Comparison of ENCODE assay signal across 8 cellular contexts in genomic region chr3:157174616-157175498, GRCh38. TPM values are rescaled to one million over a fixed set of nuclear protein-coding genes. Genes with fewer than 3 reads are reported as not detected.
A peak's percentile ranks its signal among the peaks of the same experiment; 100 is the strongest.
DNase-seq lines count a peak whose midpoint lies in the region; ATAC-seq and TF ChIP-seq lines count a peak whose summit lies in the region.

No MANE protein-coding gene starts in this region.

- no peak overlapping the region for H4K91ac ChIP-seq in H9 (ENCODE audit: insufficient read length, low read depth, low read length)

- H3K23ac ChIP-seq in H9 (ENCODE audit: insufficient read length, low read depth, low read length): no peak overlapping the region

- H3K9me3 Mint-ChIP-seq in H9 (peaks cover 18 to 26% of the 10 kb centered on the region in 2 experiments), natural killer cell (no peaks in the 10 kb centered on the region)

- peak; percentile 90 for TF ChIP-seq POLR2A in Raji (IDR thresholded peaks at IDR 0.05; ENCODE audit: insufficient read depth, low read depth, low read length)

- no peak overlapping the region for H4K8ac ChIP-seq in H9 (replicated peaks; ENCODE audit: insufficient read length, low read depth, low read length)

- H2AK5ac ChIP-seq in H9 (ENCODE audit: insufficient read length, low read length): no peak overlapping the region

- H2AFZ ChIP-seq in H9 (ENCODE audit: low read length): peak overlapping the region; percentile 60

- peak overlapping the region; percentile 36 for H4K5ac ChIP-seq in H9 (ENCODE audit: insufficient read length, low read depth, low read length)

- H3K9me3 ChIP-seq in ES-I3 (ENCODE audit: control insufficient read depth, insufficient read depth, low read length): no peaks in the 10 kb centered on the region
- H3K9me3 ChIP-seq in H9 (ENCODE audit: control insufficient read depth, low read depth, low read length): no peaks in the 10 kb centered on the region

- peak overlapping the region; percentile 91 for H3K4me3 ChIP-seq in fibroblast of pulmonary artery (replicated peaks; ENCODE audit: low read depth, low read length)

- H3K9ac ChIP-seq in ES-I3 (ENCODE audit: low read depth, low read length) (peak overlapping the region; percentile 57), H9 (ENCODE audit: extremely low read depth, insufficient read length, low read length) (peak overlapping the region; percentile 82)

- H3K23me2 ChIP-seq in H9 (ENCODE audit: insufficient read length, low read depth, low read length, poor library complexity, severe bottlenecking): peaks cover 17% of the 10 kb centered on the region

- peak overlapping the region; percentile 97 for H3K18ac ChIP-seq in H9 (ENCODE audit: insufficient read length, low read depth, low read length)

- no peak overlapping the region for H3T11ph ChIP-seq in H9 (ENCODE audit: low read length)

- H3K36me3 ChIP-seq in ES-I3 (ENCODE audit: insufficient read depth, low read length): no peaks in the 10 kb centered on the region

- H3K27me3 Mint-ChIP-seq in H9 (ENCODE audit: low read depth) (peaks cover 7% of the 10 kb centered on the region; the same call in 1 of the 2 replicates), natural killer cell (ENCODE audit: low read depth in 2 of 2) (peaks cover 9 to 10% of the 10 kb centered on the region in 2 donors)

- H3K4me1 Mint-ChIP-seq in H9 (peaks cover 12% of the 10 kb centered on the region in 2 experiments), natural killer cell (peaks cover 21% of the 10 kb centered on the region in 2 donors)

- H3K79me1 ChIP-seq in H9 (ENCODE audit: insufficient read depth, low read depth, low read length, poor library complexity, severe bottlenecking): no peaks in the 10 kb centered on the region

- H3K14ac ChIP-seq in H9 (ENCODE audit: insufficient read depth, low read length): peak overlapping the region; percentile 97; the same call in 1 of the 2 replicates

- H3K4me1 ChIP-seq in ES-I3 (ENCODE audit: insufficient read depth, low read length) (no peaks in the 10 kb centered on the region), H9 (ENCODE audit: insufficient read depth, low read length) (no peaks in the 10 kb centered on the region)

- H3K79me2 ChIP-seq in H9 (ENCODE audit: insufficient read depth, low read length): 0 out of 2 replicates have a peak, but pooled peaks cover 1% of the 10 kb centered on the region

- intact Hi-C loops in natural killer cell (cut with micrococcal nuclease): loop anchor here (1.0 to 5.0 kb wide), 4 partner anchors 15 to 1323 kb away; partner anchors contain the start of genes CCNL1, SLC33A1 and SSR3

- no peak for TF ChIP-seq CTCF in H9 (conservative IDR thresholded peaks at IDR 0.05)
- TF ChIP-seq CTCF in fibroblast of pulmonary artery (IDR thresholded peaks at IDR 0.05; ENCODE audit: low read length, missing control alignments): no peak
- TF ChIP-seq CTCF in natural killer cell (IDR thresholded peaks at IDR 0.05): no peak

- H2BK12ac ChIP-seq in H9 (ENCODE audit: insufficient read length, low read depth, low read length): no peak overlapping the region

- peak overlapping the region; percentile 97 for H3K4me2 ChIP-seq in H9 (ENCODE audit: insufficient read depth, insufficient read length, low read length)

- ATAC-seq in natural killer cell: peak; percentile 93 to 98 (median 93)

- no peak overlapping the region for H2BK15ac ChIP-seq in H9 (ENCODE audit: low read depth, low read length)

- no peaks in the 10 kb centered on the region for H4K20me1 ChIP-seq in H9 (ENCODE audit: control insufficient read depth, insufficient read depth, insufficient read length)

- H2BK120ac ChIP-seq in H9 (ENCODE audit: low read depth, low read length, poor library complexity, severe bottlenecking): peak overlapping the region; percentile 93

- no peak overlapping the region for H2BK20ac ChIP-seq in H9 (ENCODE audit: low read depth, low read length, poor library complexity, severe bottlenecking)

- peaks cover 22 to 36% (median 23%) of the 10 kb centered on the region in 3 experiments for H3K36me3 Mint-ChIP-seq in H9 (ENCODE audit: insufficient read depth in 1 of 3, low read depth in 3 of 3)
- H3K36me3 Mint-ChIP-seq in natural killer cell: no peaks in the 10 kb centered on the region

- DNase-seq in H9: peak; percentile 99
- DNase-seq in M059J (ENCODE audit: low read depth): peak; percentile 100
- peak; percentile 99 for DNase-seq in activated effector memory CD4-positive, alpha-beta T cell treated with anti-CD3 and anti-CD28 coated beads, Interleukin-2, amount 50 U/mL, for 16 hours
- DNase-seq in fibroblast of pulmonary artery (ENCODE audit: low read depth): peak; percentile 100
- peak; percentile 94 for DNase-seq in natural killer cell
- DNase-seq in stimulated activated naive CD4-positive, alpha-beta T cell (lab: John Stamatoyannopoulos, UW): peak; percentile 93 to 99 (median 98)

- H3K4ac ChIP-seq in H9 (ENCODE audit: low read depth, low read length): peak overlapping the region; percentile 36; the same call in 1 of the 2 replicates

- H3K27ac Mint-ChIP-seq in H9 (peak overlapping the region; percentile 96 to 98 (median 98)), natural killer cell (peak overlapping the region; percentile 94 to 100)

- peak overlapping the region; percentile 32 for H2BK5ac ChIP-seq in H9 (ENCODE audit: insufficient read length, low read length)

- peak overlapping the region; percentile 83 for H3K27ac ChIP-seq in H9 (ENCODE audit: insufficient read length, low read depth, low read length)

- no CpG with 5 or more reads among the region's 63 CpGs for WGBS in H9 (ENCODE audit: extremely low coverage, insufficient read length, low lambda C conversion rate)

- H3K27me3 ChIP-seq in H9 (ENCODE audit: insufficient read depth, low read length): no peaks in the 10 kb centered on the region

- H3K4me3 Mint-ChIP-seq in H9 (peak overlapping the region; percentile 87 to 91), natural killer cell (peak overlapping the region; percentile 94)

- no peak overlapping the region for H3K56ac ChIP-seq in H9 (ENCODE audit: insufficient read length, low read depth, low read length)

RNA-seq across cellular contexts. Expression of gene CCNL1, which starts 14.9 kb away (rescaled TPM):
- total RNA-seq in H9 (2021) (93.9 and 103 TPM in 2 replicates), natural killer cell (1,000 to 10,000 TPM; 1,104 to 1,331 (median 1,220) TPM)
- 62.9 and 66.2 TPM in 2 replicates for total RNA-seq in M059J (2014; rRNA removed; shearing (Covaris generic))

Comparison
In these comparisons a context has a peak if more than half of its experiments do, and no peak if none do; other contexts are left out.
1. Peak in every context shown above with its lines: DNase-seq, ATAC-seq, H3K4me3 ChIP-seq and H3K27ac ChIP-seq.
2. RNA of gene CCNL1, which starts 14.9 kb away (total RNA-seq): 1,104 to 1,331 TPM in natural killer cell; 93.9 to 103 TPM in H9 and 62.9 to 66.2 TPM in M059J; every median in the first group is over 10 times any median in the second.